Comparison of ENCODE assay signal across 8 cellular contexts in the genomic region with DNA sequence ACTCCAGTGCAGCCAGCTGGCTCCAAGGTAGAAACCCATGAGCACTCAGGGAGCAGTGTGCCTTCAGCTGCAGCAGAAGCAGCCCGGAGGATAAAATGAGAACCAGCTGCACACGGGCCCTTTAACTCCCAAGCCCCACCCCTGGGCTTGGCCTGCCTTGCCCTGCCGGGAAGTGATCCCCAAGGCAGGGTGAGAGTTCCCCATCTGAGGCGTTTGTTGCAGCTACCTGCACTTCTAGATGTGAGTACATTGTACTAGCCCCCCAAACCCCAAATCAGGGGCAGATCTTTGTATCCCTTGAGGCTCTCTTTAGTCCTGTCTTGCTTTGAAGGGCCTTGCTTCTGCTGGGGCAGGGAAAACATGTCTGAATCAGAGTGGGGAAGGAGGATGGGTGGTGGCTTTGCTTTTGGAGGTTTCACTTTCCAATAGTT. TPM values are rescaled to one million over a fixed set of nuclear protein-coding genes. Genes with fewer than 3 reads are reported as not detected.
A peak's percentile ranks its signal among the peaks of the same experiment; 100 is the strongest.
DNase-seq lines count a peak whose midpoint lies in the region; ATAC-seq and TF ChIP-seq lines count a peak whose summit lies in the region.

Gene MVP (plus strand): TSS at position 192 of the 431 bp plus-strand sequence. CDS start 10,088 bp downstream, outside the sequence.

- H3K4me3 ChIP-seq in endocrine pancreas (ENCODE audit: control insufficient read depth, insufficient read depth, low read length) (peak within 1 kb of the TSS; percentile 56), mononuclear cell (ENCODE audit: low read length) (peak within 1 kb of the TSS; percentile 61), thoracic aorta (peak within 1 kb of the TSS; percentile 97)

- H3K27me3 ChIP-seq in endocrine pancreas (ENCODE audit: control insufficient read depth, insufficient read depth, low read length) (no peaks in the 10 kb centered on the region), mononuclear cell (ENCODE audit: insufficient read depth, low read length) (no peaks in the 10 kb centered on the region), thoracic aorta (replicated peaks; ENCODE audit: insufficient read depth) (no peaks in the 10 kb centered on the region)

- H3K4me3 Mint-ChIP-seq in activated CD4-positive, alpha-beta T cell treated with anti-CD3 and anti-CD28 coated beads, Interleukin-2, amount 10 ng/mL, durations not matched to agents 24 days and 14 days = peak within 1 kb of the TSS; percentile 99

- H3K9me3 ChIP-seq in endocrine pancreas (ENCODE audit: control insufficient read depth, low read length) = no peaks in the 10 kb centered on the region
- no peaks in the 10 kb centered on the region for H3K9me3 ChIP-seq in mononuclear cell (ENCODE audit: low read depth, low read length)
- H3K9me3 ChIP-seq in thoracic aorta = no peaks in the 10 kb centered on the region

- H3K27ac ChIP-seq in thoracic aorta = peak within 1 kb of the TSS; percentile 88 to 95

- H3K4me1 Mint-ChIP-seq in activated CD4-positive, alpha-beta T cell treated with anti-CD3 and anti-CD28 coated beads, Interleukin-2, amount 10 ng/mL, durations not matched to agents 24 days and 14 days = peaks cover 58% of the 10 kb centered on the region

- TF ChIP-seq CTCF in GM10248 (IDR thresholded peaks at IDR 0.05; ENCODE audit: control extremely low read depth, extremely low read depth, low read depth, missing control alignments) (no peak), thoracic aorta (IDR thresholded peaks at IDR 0.05) (no peak)

- H3K36me3 Mint-ChIP-seq in activated CD4-positive, alpha-beta T cell treated with anti-CD3 and anti-CD28 coated beads, Interleukin-2, amount 10 ng/mL, durations not matched to agents 24 days and 14 days (ENCODE audit: low read depth) = peaks cover 37% of the 10 kb centered on the region

- peak; percentile 72 for DNase-seq in GM10248 (ENCODE audit: extremely low spot score)
- peak; percentile 37 for DNase-seq in NCI-H146 (lab: John Stamatoyannopoulos, UW)
- peak; percentile 91 for DNase-seq in activated CD4-positive, alpha-beta T cell treated with anti-CD3 and anti-CD28 coated beads, Interleukin-2, amount 10 ng/mL, durations not matched to agents 24 days and 14 days
- DNase-seq in thoracic aorta (ENCODE audit: low spot score) = no peak
- DNase-seq in T1000 (lab: John Stamatoyannopoulos, UW) = no peak

- POLR2A ChIA-PET in GM10248 (lab: Yijun Ruan, JAX) = interaction anchor here (0.8 kb wide), 1 partner anchor 10 kb away, joined by 5 read pairs; no protein-coding TSS in a partner anchor

- no peaks in the 10 kb centered on the region for H3K9me3 Mint-ChIP-seq in activated CD4-positive, alpha-beta T cell treated with anti-CD3 and anti-CD28 coated beads, Interleukin-2, amount 10 ng/mL, durations not matched to agents 24 days and 14 days

- intact Hi-C loops in activated CD4-positive, alpha-beta T cell treated with anti-CD3 and anti-CD28 coated beads, Interleukin-2, amount 10 ng/mL, durations not matched to agents 24 days and 14 days (cut with micrococcal nuclease) = loop anchor here (1.0 kb wide), 2 partner anchors 9 to 30 kb away; partner anchors contain the start of gene KIF22

- peak within 1 kb of the TSS; percentile 66 for H3K9ac ChIP-seq in endocrine pancreas (ENCODE audit: control insufficient read depth, insufficient read depth, low read length)

- CTCF ChIA-PET in GM10248 (lab: Yijun Ruan, JAX) = interaction anchor here (0.9 to 11.3 kb wide), 7 partner anchors 9 to 159 kb away, joined by 3 to 93 read pairs (median 8); partner anchors contain the start of gene KIF22

- H3K4me1 ChIP-seq in endocrine pancreas (ENCODE audit: control insufficient read depth, insufficient read depth, low read length) = peaks cover 4% of the 10 kb centered on the region
- H3K4me1 ChIP-seq in mononuclear cell (ENCODE audit: insufficient read depth, low read length) = peaks cover 85% of the 10 kb centered on the region
- H3K4me1 ChIP-seq in thoracic aorta (ENCODE audit: control insufficient read depth in 1 of 2, low read depth in 2 of 2) = peaks cover 46 to 74% of the 10 kb centered on the region in 2 donors

- H3K27ac Mint-ChIP-seq in activated CD4-positive, alpha-beta T cell treated with anti-CD3 and anti-CD28 coated beads, Interleukin-2, amount 10 ng/mL, durations not matched to agents 24 days and 14 days = peak within 1 kb of the TSS; percentile 91

- H3K36me3 ChIP-seq in endocrine pancreas (ENCODE audit: control insufficient read depth, insufficient read depth, low read length) (no peaks in the 10 kb centered on the region), thoracic aorta (no peaks in the 10 kb centered on the region)

- no peak for ATAC-seq in thoracic aorta (ENCODE audit: insufficient number of reproducible peaks, low FRiP score, low read depth)
- ATAC-seq in HG03521 (IDR thresholded peaks at IDR 0.05; ENCODE audit: unreplicated experiment) = no peak

- peaks cover 2% of the 10 kb centered on the region for H3K27me3 Mint-ChIP-seq in activated CD4-positive, alpha-beta T cell treated with anti-CD3 and anti-CD28 coated beads, Interleukin-2, amount 10 ng/mL, durations not matched to agents 24 days and 14 days

RNA-seq across cellular contexts. Expression of gene MVP, which starts in this region (rescaled TPM):
- 116 and 122 TPM in 2 replicates for total RNA-seq in activated CD4-positive, alpha-beta T cell treated with anti-CD3 and anti-CD28 coated beads, Interleukin-2, amount 10 ng/mL, durations not matched to agents 24 days and 14 days
- total RNA-seq in mononuclear cell (75.6 TPM), thoracic aorta (100 to 1,000 TPM; 175 to 190 TPM)

Comparison
In these comparisons a context has a peak if more than half of its experiments do, and no peak if none do; other contexts are left out.
1. DNase-seq: peak in GM10248 (single experiment), NCI-H146 (single experiment) and activated CD4-positive, alpha-beta T cell treated with anti-CD3 and anti-CD28 coated beads, Interleukin-2, amount 10 ng/mL, durations not matched to agents 24 days and 14 days (single experiment); none in thoracic aorta (single experiment) and T1000 (single experiment).
2. Peak in every context shown above with its lines, with median percentiles within 50 percentile points of each other: H3K4me3 ChIP-seq.